Comparison of ENCODE assay signal across 11 cellular contexts in the genomic region with DNA sequence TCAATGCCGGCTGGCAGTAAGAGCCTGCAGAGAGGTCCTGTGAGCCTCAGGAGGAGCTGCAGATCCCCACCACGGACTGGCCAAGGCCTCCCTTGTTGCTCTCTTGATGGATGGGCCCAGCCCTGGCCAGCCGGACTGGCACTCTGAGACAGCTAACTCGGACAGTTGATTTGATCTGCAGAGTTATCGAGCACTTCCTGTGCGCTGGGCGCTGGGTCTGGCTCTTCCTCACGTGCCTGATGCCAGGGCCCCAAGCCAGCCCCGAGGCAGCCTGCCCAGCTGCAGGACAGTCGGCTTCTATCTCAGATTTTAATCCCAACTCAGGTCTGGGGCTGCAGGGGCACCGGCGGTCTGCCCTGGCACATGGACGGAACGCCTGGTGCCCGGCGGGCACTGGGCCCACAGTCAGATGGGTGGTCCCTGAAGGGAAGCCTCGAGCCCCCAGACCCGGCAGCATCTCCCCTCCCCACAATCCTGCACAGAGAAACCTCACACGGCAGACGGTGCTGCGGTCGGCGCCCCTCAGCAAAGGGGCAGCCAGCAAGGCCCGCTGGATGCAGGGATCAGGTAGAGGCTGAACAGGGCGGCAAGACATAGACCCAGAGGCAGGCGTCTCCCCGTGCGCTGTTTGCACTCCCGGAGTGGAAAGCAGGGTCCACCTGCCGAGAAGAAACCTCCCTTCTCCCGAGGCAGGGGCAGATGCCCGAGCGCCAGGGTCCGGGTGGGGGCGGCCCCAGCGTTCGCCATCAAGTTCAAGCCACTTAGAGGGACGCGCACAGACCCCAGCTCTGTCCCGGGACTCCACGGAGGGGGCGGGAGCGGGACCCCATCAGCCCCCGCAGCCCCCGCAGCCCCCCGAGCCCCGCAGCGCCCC. TPM values are rescaled to one million over a fixed set of nuclear protein-coding genes. Genes with fewer than 3 reads are reported as not detected.
DNase-seq lines count a peak whose midpoint lies in the region; ATAC-seq and TF ChIP-seq lines count a peak whose summit lies in the region.
"Had no signal": no experiment of that assay in that cellular context is flagged by ENCODE, and none has a peak within 500 bp of the region (broad histone marks: within the 10 kb centered on the region; RNA-seq: fewer than 3 reads in every experiment).

No MANE protein-coding gene starts in this region.

- H3K9me3 ChIP-seq in heart left ventricle (no peaks in the 10 kb centered on the region), neuronal stem cell (replicated peaks in 1 of 2; ENCODE audit: control insufficient read depth in 2 of 2, insufficient read depth in 1 of 2, low read depth in 1 of 2, low read length in 2 of 2) (no peaks in the 10 kb centered on the region), uterus (no peaks in the 10 kb centered on the region)
- H3K9me3 ChIP-seq: pancreas had no signal

- no peaks in the 10 kb centered on the region for H3K27me3 ChIP-seq in heart left ventricle
- H3K27me3 ChIP-seq in neuronal stem cell (ENCODE audit: control insufficient read depth in 3 of 3, insufficient read depth in 3 of 3, low read depth in 1 of 3, low read length in 3 of 3), result peaks cover 0 to 13% (median 0%) of the 10 kb centered on the region in 3 experiments
- H3K27me3 ChIP-seq in uterus, result no peaks in the 10 kb centered on the region
- H3K27me3 ChIP-seq: pancreas had no signal

- H3K27ac ChIP-seq in heart left ventricle (peak overlapping the region in 11 of 12 donors; percentile 54 to 88 (median 75)), neuronal stem cell (replicated peaks; ENCODE audit: low read length) (no peak overlapping the region), uterus (peak overlapping the region; percentile 55 to 68)
- H3K27ac ChIP-seq: pancreas had no signal

- peak overlapping the region; percentile 65 for H3K23ac ChIP-seq in neuronal stem cell (ENCODE audit: low read depth, low read length, poor library complexity)

- no peak overlapping the region for H3K27ac Mint-ChIP-seq in WTC11
- H3K27ac Mint-ChIP-seq: activated T-helper 1 cell treated with anti-CD3 and anti-CD28 coated beads, Interleukin-12 subunit alpha, Interleukin-12 subunit beta, Interleukin-2, Interleukin-4 antibody, amounts not matched to agents 30 ng/mL and 10 ng/mL and 1 ng/mL, durations not matched to agents 14 hours and 24 hours and 36 hours had no signal

- H3K9me3 Mint-ChIP-seq in WTC11, result no peaks in the 10 kb centered on the region
- H3K9me3 Mint-ChIP-seq: activated T-helper 1 cell treated with anti-CD3 and anti-CD28 coated beads, Interleukin-12 subunit alpha, Interleukin-12 subunit beta, Interleukin-2, Interleukin-4 antibody, amounts not matched to agents 30 ng/mL and 10 ng/mL and 1 ng/mL, durations not matched to agents 14 hours and 24 hours and 36 hours had no signal

- no peak overlapping the region for H2BK15ac ChIP-seq in neuronal stem cell (ENCODE audit: low read length)

- peak; percentile 30 for ATAC-seq in WTC11
- peak; percentile 4 to 18 (median 15) for ATAC-seq in heart left ventricle
- ATAC-seq in GM21737 (IDR thresholded peaks at IDR 0.05; ENCODE audit: unreplicated experiment), result no peak

- peaks cover 18% of the 10 kb centered on the region for H3K27me3 Mint-ChIP-seq in WTC11 (ENCODE audit: low read depth)

- no peak overlapping the region for H3K4ac ChIP-seq in neuronal stem cell (ENCODE audit: low read length)

- H2BK120ac ChIP-seq in neuronal stem cell (ENCODE audit: low read depth, low read length), result no peak overlapping the region

- peak overlapping the region; percentile 65 for H4K8ac ChIP-seq in neuronal stem cell (ENCODE audit: low read depth, low read length)

- POLR2A ChIA-PET in WTC11 (lab: Charles Lee), result no interaction called here

- peak overlapping the region; percentile 71 for H3K14ac ChIP-seq in neuronal stem cell (ENCODE audit: low read length)

- H3K4me3 Mint-ChIP-seq in WTC11, result peak overlapping the region; percentile 58
- H3K4me3 Mint-ChIP-seq: activated T-helper 1 cell treated with anti-CD3 and anti-CD28 coated beads, Interleukin-12 subunit alpha, Interleukin-12 subunit beta, Interleukin-2, Interleukin-4 antibody, amounts not matched to agents 30 ng/mL and 10 ng/mL and 1 ng/mL, durations not matched to agents 14 hours and 24 hours and 36 hours had no signal

- H3K18ac ChIP-seq in neuronal stem cell (ENCODE audit: low read length), result peak overlapping the region; percentile 83

- H2AK5ac ChIP-seq in neuronal stem cell (ENCODE audit: low read depth, low read length), result peak overlapping the region; percentile 75

- peak overlapping the region; percentile 69 for H3K4me2 ChIP-seq in neuronal stem cell (ENCODE audit: insufficient read depth, low read length, poor library complexity, severe bottlenecking)

- H3K4me1 Mint-ChIP-seq in WTC11, result peaks cover 5% of the 10 kb centered on the region; the same call in 1 of the 2 replicates

- H3K4me3 ChIP-seq in heart left ventricle (peak overlapping the region; percentile 14 to 69 (median 56)), neuronal stem cell (ENCODE audit: low read length in 2 of 2) (no peak overlapping the region), uterus (peak overlapping the region; percentile 19 to 46)

- in situ Hi-C loops in ACHN (cut with HindIII; ENCODE audit: low pct_ligation_motif_present, low pct_unique_long_range_greater_than_20kb, low sequenced_read_pairs), result no loop called here

- H3K36me3 ChIP-seq in heart left ventricle (peaks cover 0 to 45% (median 18%) of the 10 kb centered on the region in 9 donors), neuronal stem cell (replicated peaks in 1 of 2; ENCODE audit: control insufficient read depth in 2 of 2, insufficient read depth in 2 of 2, low read length in 2 of 2) (peaks cover 0 to 4% of the 10 kb centered on the region in 2 donors), uterus (no peaks in the 10 kb centered on the region)
- H3K36me3 ChIP-seq: pancreas had no signal

- TF ChIP-seq CTCF in WTC11 (IDR thresholded peaks at IDR 0.05) (no peak), heart left ventricle (IDR thresholded peaks at IDR 0.05) (no peak), uterus (IDR thresholded peaks at IDR 0.05) (no peak)

- H4K91ac ChIP-seq in neuronal stem cell (ENCODE audit: low read depth, low read length, poor library complexity), result no peak overlapping the region

- peaks cover 5% of the 10 kb centered on the region for H3K79me1 ChIP-seq in neuronal stem cell (ENCODE audit: low read depth, low read length)

- H2BK5ac ChIP-seq in neuronal stem cell (ENCODE audit: low read length), result peak overlapping the region; percentile 54

- H3K4me1 ChIP-seq in heart left ventricle (peaks cover 6 to 78% (median 49%) of the 10 kb centered on the region in 12 donors), neuronal stem cell (ENCODE audit: control insufficient read depth in 2 of 2, insufficient read depth in 1 of 2, low read depth in 1 of 2, low read length in 2 of 2) (peaks cover 0 to 15% of the 10 kb centered on the region in 2 donors), uterus (peaks cover 0 to 9% of the 10 kb centered on the region in 2 donors)
- H3K4me1 ChIP-seq: pancreas had no signal

- H2BK12ac ChIP-seq in neuronal stem cell (ENCODE audit: low read length), result no peak overlapping the region

- CTCF ChIA-PET in WTC11 (lab: Charles Lee), result interaction anchor here (1.0 to 5.7 kb wide), 3 partner anchors 25 to 34 kb away, joined by 3 to 35 read pairs (median 8); a partner anchor contains a TSS

- H3K9ac ChIP-seq in neuronal stem cell (ENCODE audit: low read depth, low read length, poor library complexity), result no peak overlapping the region

- no peaks in the 10 kb centered on the region for H3K36me3 Mint-ChIP-seq in WTC11

- WGBS in heart left ventricle, 4 donors, result 39 to 49% (median 44%) methylated on average over 15 to 48 of the region's 48 CpGs
- no CpG with 5 or more reads among the region's 48 CpGs for WGBS in neuronal stem cell (ENCODE audit: extremely low coverage in 2 of 2, insufficient read length in 2 of 2, insufficient replicate concordance in 1 of 2), 2 donors

- no peak for TF ChIP-seq POLR2A in heart left ventricle (IDR thresholded peaks at IDR 0.05)
- TF ChIP-seq POLR2A in uterus (IDR thresholded peaks at IDR 0.05), result no peak

- H2AFZ ChIP-seq in neuronal stem cell (ENCODE audit: low read length), result no peak overlapping the region

- DNase-seq in WTC11 (ENCODE audit: low spot score) (peak; percentile 39), heart left ventricle (peak in 1 of 5 donors; percentile 65), neuronal stem cell (ENCODE audit: low spot score) (no peak), uterus (peak; percentile 42 to 54), ACHN (no peak), activated T-cell treated with anti-CD3 and anti-CD28 coated beads for 4 hours (no peak)
- DNase-seq: cortex of kidney, RPMI8226 had no signal

- intact Hi-C loops in heart left ventricle (cut with DNase I) (no loop called here), uterus (cut with DNase I; ENCODE audit: low total_unique reads) (no loop called here)

TF ChIP-seq in WTC11, 78 proteins besides CTCF, POLR2A, EP300 and RAD21 (continues in another document):
- TF ChIP-seq, protein P1, sequence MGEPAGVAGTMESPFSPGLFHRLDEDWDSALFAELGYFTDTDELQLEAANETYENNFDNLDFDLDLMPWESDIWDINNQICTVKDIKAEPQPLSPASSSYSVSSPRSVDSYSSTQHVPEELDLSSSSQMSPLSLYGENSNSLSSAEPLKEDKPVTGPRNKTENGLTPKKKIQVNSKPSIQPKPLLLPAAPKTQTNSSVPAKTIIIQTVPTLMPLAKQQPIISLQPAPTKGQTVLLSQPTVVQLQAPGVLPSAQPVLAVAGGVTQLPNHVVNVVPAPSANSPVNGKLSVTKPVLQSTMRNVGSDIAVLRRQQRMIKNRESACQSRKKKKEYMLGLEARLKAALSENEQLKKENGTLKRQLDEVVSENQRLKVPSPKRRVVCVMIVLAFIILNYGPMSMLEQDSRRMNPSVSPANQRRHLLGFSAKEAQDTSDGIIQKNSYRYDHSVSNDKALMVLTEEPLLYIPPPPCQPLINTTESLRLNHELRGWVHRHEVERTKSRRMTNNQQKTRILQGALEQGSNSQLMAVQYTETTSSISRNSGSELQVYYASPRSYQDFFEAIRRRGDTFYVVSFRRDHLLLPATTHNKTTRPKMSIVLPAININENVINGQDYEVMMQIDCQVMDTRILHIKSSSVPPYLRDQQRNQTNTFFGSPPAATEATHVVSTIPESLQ (CRISPR knock-in tag; IDR thresholded peaks at IDR 0.05), result no peak

RNA-seq across cellular contexts. Expression of a gene that starts 34.0 kb away (rescaled TPM):
- total RNA-seq in WTC11 (2021), result 17.2 to 18.0 TPM (median 17.4 TPM) in 3 replicates
- 10 to 100 TPM; 12.5 to 20.4 (median 16.5) TPM for total RNA-seq in heart left ventricle
- polyA plus RNA-seq in heart left ventricle, result 10 to 100 TPM; 16.0 to 19.8 TPM
- 9.5 TPM for polyA plus RNA-seq in neuronal stem cell (2013, experiment 1 of 2)
- 9.6 TPM for polyA plus RNA-seq in neuronal stem cell (2013, experiment 2 of 2)
- total RNA-seq in uterus, result 10 to 100 TPM in 2 of 4 donors, 1 to 10 TPM in 2; 5.1 to 17.1 (median 10.8) TPM

RNA-seq across cellular contexts. Expression of a gene that starts 51.3 kb away (rescaled TPM):
- total RNA-seq in WTC11 (2021) (96.8 to 100 TPM (median 98.7 TPM) in 3 replicates), heart left ventricle (10 to 100 TPM in 8 of 9 donors, 1 to 10 TPM in 1; 8.9 to 20.3 (median 15.8) TPM), uterus (10 to 100 TPM in 3 of 4 donors, 1 to 10 TPM in 1; 6.5 to 99.0 (median 49.9) TPM)
- 10 to 100 TPM in 1 of 2 donors, 1 to 10 TPM in 1; 8.6 to 14.1 TPM for polyA plus RNA-seq in heart left ventricle
- polyA plus RNA-seq in neuronal stem cell (2013, experiment 1 of 2), result 68.2 TPM
- 67.4 TPM for polyA plus RNA-seq in neuronal stem cell (2013, experiment 2 of 2)

Comparison
In these comparisons a context has a peak if more than half of its experiments do, and no peak if none do; other contexts are left out.
1. DNase-seq: peak in WTC11 (single experiment) and uterus (2 of 2); none in neuronal stem cell (single experiment), ACHN (single experiment) and activated T-cell treated with anti-CD3 and anti-CD28 coated beads for 4 hours (single experiment).
2. H3K4me3 ChIP-seq: peak in heart left ventricle (12 of 12) and uterus (2 of 2); none in neuronal stem cell (0 of 2).